Comparison of ENCODE assay signal across 15 cellular contexts in genomic region chr14:68261092-68261842, GRCh38.
DNase-seq lines count a peak whose midpoint lies in the region; ATAC-seq and TF ChIP-seq lines count a peak whose summit lies in the region.
"Had no signal": no experiment of that assay in that cellular context is flagged by ENCODE, and none has a peak within 500 bp of the region (broad histone marks: within the 10 kb centered on the region; RNA-seq: fewer than 3 reads in every experiment).

No MANE protein-coding gene starts in this region.

- peaks cover 0 to 6% (median 0%) of the 10 kb centered on the region in 11 experiments; a peak in 3 of 22 replicates for H3K9me3 ChIP-seq in BLaER1 treated with 17β-estradiol and CSF1 and Interleukin-3, amounts not matched to agents 10 nM and 100 nM (replicated peaks in 1 of 11)
- H3K9me3 ChIP-seq in right cardiac atrium (ENCODE audit: control insufficient read depth, low read length): no peaks in the 10 kb centered on the region
- H3K9me3 ChIP-seq: breast epithelium, stomach had no signal

- peaks cover 4% of the 10 kb centered on the region for H3K27me3 Mint-ChIP-seq in GM23338 (ENCODE audit: insufficient read depth, low read depth, poor library complexity)
- no peaks in the 10 kb centered on the region for H3K27me3 Mint-ChIP-seq in activated naive CD8-positive, alpha-beta T cell treated with anti-CD3 and anti-CD28 coated beads, Interleukin-2, amount 10 ng/mL, durations not matched to agents 7 days and 5 days
- H3K27me3 Mint-ChIP-seq in mesothelial cell of epicardium (ENCODE audit: low read depth): no peaks in the 10 kb centered on the region

- H3K9ac ChIP-seq in BLaER1 treated with 17β-estradiol and CSF1 and Interleukin-3, amounts not matched to agents 10 nM and 100 nM: peak overlapping the region; percentile 6 to 69 (median 55); a peak in 19 of 22 replicates

- no peaks in the 10 kb centered on the region for H3K9me3 Mint-ChIP-seq in GM23338
- no peaks in the 10 kb centered on the region for H3K9me3 Mint-ChIP-seq in activated naive CD8-positive, alpha-beta T cell treated with anti-CD3 and anti-CD28 coated beads, Interleukin-2, amount 10 ng/mL, durations not matched to agents 7 days and 5 days
- no peaks in the 10 kb centered on the region for H3K9me3 Mint-ChIP-seq in mesothelial cell of epicardium

- no peaks in the 10 kb centered on the region for H3K36me3 ChIP-seq in BLaER1 treated with 17β-estradiol and CSF1 and Interleukin-3, amounts not matched to agents 10 nM and 100 nM
- no peaks in the 10 kb centered on the region for H3K36me3 ChIP-seq in GM23338 (ENCODE audit: insufficient read depth)
- H3K36me3 ChIP-seq: breast epithelium, stomach had no signal

- H3K27ac Mint-ChIP-seq in GM23338: peak overlapping the region; percentile 93
- H3K27ac Mint-ChIP-seq in activated naive CD8-positive, alpha-beta T cell treated with anti-CD3 and anti-CD28 coated beads, Interleukin-2, amount 10 ng/mL, durations not matched to agents 7 days and 5 days: peak overlapping the region; percentile 79
- H3K27ac Mint-ChIP-seq in mesothelial cell of epicardium: peak overlapping the region; percentile 89

- H3K4me1 Mint-ChIP-seq in GM23338 (peaks cover 66% of the 10 kb centered on the region), mesothelial cell of epicardium (peaks cover 65% of the 10 kb centered on the region)
- H3K4me1 Mint-ChIP-seq in activated naive CD8-positive, alpha-beta T cell treated with anti-CD3 and anti-CD28 coated beads, Interleukin-2, amount 10 ng/mL, durations not matched to agents 7 days and 5 days: peaks cover 29% of the 10 kb centered on the region

- no peaks in the 10 kb centered on the region for H3F3A ChIP-seq in GM23338 (replicated peaks; ENCODE audit: low read depth)

- peaks cover 5% of the 10 kb centered on the region; the same call in 1 of the 2 replicates for H3K9me2 ChIP-seq in GM23338 (ENCODE audit: insufficient read depth)

- H3K27ac ChIP-seq in BLaER1 treated with 17β-estradiol and CSF1 and Interleukin-3, amounts not matched to agents 10 nM and 100 nM: peak overlapping the region in 10 of 11 experiments; percentile 21 to 73 (median 60); a peak in 19 of 22 replicates
- H3K27ac ChIP-seq in GM23338 (ENCODE audit: low read depth) (peak overlapping the region; percentile 96), right cardiac atrium (ENCODE audit: low read length) (no peak overlapping the region)
- H3K27ac ChIP-seq: breast epithelium, VCaP had no signal

- no peaks in the 10 kb centered on the region for H4K20me1 ChIP-seq in BLaER1 treated with 17β-estradiol and CSF1 and Interleukin-3, amounts not matched to agents 10 nM and 100 nM
- H4K20me1 ChIP-seq in GM23338 (replicated peaks; ENCODE audit: insufficient read depth): no peaks in the 10 kb centered on the region

- intact Hi-C loops in right cardiac atrium (cut with DNase I): no loop called here

- H3K79me2 ChIP-seq in GM23338 (replicated peaks; ENCODE audit: insufficient read depth): no peaks in the 10 kb centered on the region

- peaks cover 38 to 55% (median 49%) of the 10 kb centered on the region in 10 experiments for H3K4me1 ChIP-seq in BLaER1 treated with 17β-estradiol and CSF1 and Interleukin-3, amounts not matched to agents 10 nM and 100 nM
- H3K4me1 ChIP-seq in GM23338 (ENCODE audit: insufficient read depth): peaks cover 57% of the 10 kb centered on the region
- H3K4me1 ChIP-seq in right cardiac atrium (ENCODE audit: control insufficient read depth, insufficient read depth, low read length): no peaks in the 10 kb centered on the region

- ATAC-seq in GM23338 (peak; percentile 93), right cardiac atrium (no peak), HG02763 (IDR thresholded peaks at IDR 0.05; ENCODE audit: unreplicated experiment) (no peak), GM19397 (IDR thresholded peaks at IDR 0.05; ENCODE audit: unreplicated experiment) (no peak)
- no peak for ATAC-seq in activated naive CD8-positive, alpha-beta T cell treated with anti-CD3 and anti-CD28 coated beads, Interleukin-2, amount 10 ng/mL, durations not matched to agents 7 days and 5 days (ENCODE audit: low read depth)

- H3K4me2 ChIP-seq in BLaER1 treated with 17β-estradiol and CSF1 and Interleukin-3, amounts not matched to agents 10 nM and 100 nM: peak overlapping the region; percentile 38 to 77 (median 66)
- peak overlapping the region; percentile 54 for H3K4me2 ChIP-seq in GM23338

- POLR2A ChIA-PET in activated naive CD8-positive, alpha-beta T cell treated with anti-CD3 and anti-CD28 coated beads, Interleukin-2, amount 10 ng/mL, durations not matched to agents 7 days and 5 days (lab: Charles Lee): interaction anchor here (1.1 kb wide), 1 partner anchor 22 kb away, joined by 3 read pairs; no protein-coding TSS in a partner anchor

- no peak for TF ChIP-seq CTCF in GM23338 (conservative IDR thresholded peaks at IDR 0.05; ENCODE audit: low read depth in 2 of 2)
- TF ChIP-seq CTCF in mesothelial cell of epicardium (IDR thresholded peaks at IDR 0.05; ENCODE audit: unreplicated experiment): no peak

- H3K4me3 ChIP-seq in BLaER1 treated with 17β-estradiol and CSF1 and Interleukin-3, amounts not matched to agents 10 nM and 100 nM: peak overlapping the region in 1 of 10 experiments; percentile 3; a peak in 1 of 20 replicates
- H3K4me3 ChIP-seq in GM23338 (peak overlapping the region; percentile 5), right cardiac atrium (ENCODE audit: low read length) (no peak overlapping the region)
- H3K4me3 ChIP-seq: breast epithelium, stomach had no signal

- H2AFZ ChIP-seq in GM23338: no peak overlapping the region

- 60% methylated on average over 10 of the region's 10 CpGs for WGBS in right cardiac atrium

- DNase-seq in GM23338 (ENCODE audit: low spot score) (peak; percentile 91), mesothelial cell of epicardium (ENCODE audit: low spot score in 2 of 2, unreplicated experiment in 2 of 2) (no peak), right cardiac atrium (no peak), NK-92 (lab: John Stamatoyannopoulos, UW; ENCODE audit: unreplicated experiment) (no peak)
- no peak for DNase-seq in activated naive CD8-positive, alpha-beta T cell treated with anti-CD3 and anti-CD28 coated beads, Interleukin-2, amount 10 ng/mL, durations not matched to agents 7 days and 5 days
- DNase-seq: NCI-H1417 treated with DMSO at 0.1 percent for 48 hours; NCI-H524; SHP77 treated with DMSO at 0.1 percent for 48 hours; stimulated activated CD4-positive, alpha-beta T cell treated with anti-CD3 and anti-CD28 coated beads, Interleukin-4, amount 100 ng/mL, for 24 hours; stomach had no signal

- H3K27me3 ChIP-seq in BLaER1 treated with 17β-estradiol and CSF1 and Interleukin-3, amounts not matched to agents 10 nM and 100 nM: no peaks in the 10 kb centered on the region
- no peaks in the 10 kb centered on the region for H3K27me3 ChIP-seq in GM23338 (ENCODE audit: insufficient read depth)
- H3K27me3 ChIP-seq in right cardiac atrium (ENCODE audit: control insufficient read depth, insufficient read depth): no peaks in the 10 kb centered on the region
- H3K27me3 ChIP-seq: breast epithelium, stomach had no signal

- no peaks in the 10 kb centered on the region for H3K36me3 Mint-ChIP-seq in GM23338 (ENCODE audit: low read depth)
- peaks cover 4% of the 10 kb centered on the region for H3K36me3 Mint-ChIP-seq in activated naive CD8-positive, alpha-beta T cell treated with anti-CD3 and anti-CD28 coated beads, Interleukin-2, amount 10 ng/mL, durations not matched to agents 7 days and 5 days
- H3K36me3 Mint-ChIP-seq in mesothelial cell of epicardium: no peaks in the 10 kb centered on the region

- H3K4me3 Mint-ChIP-seq in GM23338: peak overlapping the region; percentile 33; the same call in 1 of the 3 replicates
- H3K4me3 Mint-ChIP-seq in activated naive CD8-positive, alpha-beta T cell treated with anti-CD3 and anti-CD28 coated beads, Interleukin-2, amount 10 ng/mL, durations not matched to agents 7 days and 5 days: peak overlapping the region; percentile 65
- no peak overlapping the region for H3K4me3 Mint-ChIP-seq in mesothelial cell of epicardium

TF ChIP-seq in GM23338, 12 proteins besides CTCF, POLR2A, EP300 and RAD21 (continues in another document):
- TF ChIP-seq ZNF114 (CRISPR knock-in tag; IDR thresholded peaks at IDR 0.05) (no peak), CREB1 (CRISPR knock-in tag; IDR thresholded peaks at IDR 0.05; ENCODE audit: low read depth) (no peak), REST (IDR thresholded peaks at IDR 0.05; ENCODE audit: unreplicated experiment) (no peak)
